9 cellular contexts compared by ENCODE assay signal in the genomic region with DNA sequence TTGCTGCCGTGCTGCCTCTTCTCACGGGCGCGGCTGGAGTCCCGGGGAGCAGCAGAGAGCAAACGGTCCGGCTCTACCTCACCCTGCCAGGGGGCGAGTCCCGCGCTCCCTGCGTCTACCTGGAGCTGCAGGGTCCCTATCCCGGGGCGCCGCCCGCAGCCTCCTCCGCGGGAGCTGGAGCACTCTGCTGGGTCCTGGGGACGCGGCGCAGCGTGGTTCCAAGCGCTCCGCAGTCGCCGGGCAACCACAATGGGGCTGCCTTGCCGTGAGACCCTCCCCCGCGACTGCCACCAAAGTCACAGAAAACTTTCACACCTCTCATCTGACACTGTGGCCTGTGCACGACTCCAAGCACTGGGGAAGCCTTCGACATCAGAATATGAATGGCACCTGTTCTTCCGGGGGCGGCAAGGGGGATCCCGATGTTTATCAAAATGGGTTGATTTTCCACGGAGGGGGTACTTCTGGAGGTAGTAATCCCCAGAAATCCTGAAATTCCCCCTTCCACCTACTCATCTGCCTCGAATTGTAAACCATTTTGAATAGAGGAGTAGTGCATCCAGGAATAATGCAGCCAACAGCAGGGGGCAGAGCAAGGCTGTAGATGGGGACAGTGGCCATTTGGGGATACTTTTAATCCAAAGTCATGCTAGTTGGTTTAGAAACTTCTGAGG. TPM values are rescaled to one million over a fixed set of nuclear protein-coding genes. Genes with fewer than 3 reads are reported as not detected.
DNase-seq lines count a peak whose midpoint lies in the region; ATAC-seq, FAIRE-seq and TF ChIP-seq lines count a peak whose summit lies in the region.
"Had no signal": no experiment of that assay in that cellular context is flagged by ENCODE, and none has a peak within 500 bp of the region (broad histone marks: within the 10 kb centered on the region; RNA-seq: fewer than 3 reads in every experiment).

A gene (minus strand): TSS at position 186 of the 674 bp plus-strand sequence. CDS start 17,542 bp downstream, outside the sequence.

- H3K4me3 Mint-ChIP-seq in CD8-positive, alpha-beta T cell: peak within 1 kb of the TSS; percentile 83

- ATAC-seq in CD8-positive, alpha-beta T cell: peak; percentile 39
- ATAC-seq in GM19351 (IDR thresholded peaks at IDR 0.05; ENCODE audit: unreplicated experiment): peak; percentile 41
- peak; percentile 40 for ATAC-seq in HG03280 (IDR thresholded peaks at IDR 0.05; ENCODE audit: unreplicated experiment)
- ATAC-seq in K562: peak; percentile 84

- H3K36me3 Mint-ChIP-seq in CD8-positive, alpha-beta T cell: no peaks in the 10 kb centered on the region

- peak; percentile 48 for FAIRE-seq in K562 (lab: Jason Lieb, UNC)

- H3K9ac ChIP-seq in K562 (ENCODE audit: insufficient read depth in 1 of 2, low read depth in 2 of 2, low read length in 2 of 2) (no peak within 1 kb of the TSS), iPS-20b (ENCODE audit: low read depth, low read length) (no peak within 1 kb of the TSS; the same call in 1 of the 2 replicates), smooth muscle cell (ENCODE audit: low read depth) (no peak within 1 kb of the TSS)

- peak within 1 kb of the TSS; percentile 86 for H3K27ac Mint-ChIP-seq in CD8-positive, alpha-beta T cell

- POLR2A ChIA-PET in CD8-positive, alpha-beta T cell (lab: Charles Lee): interaction anchor here (1.9 kb wide), 1 partner anchor 54 kb away, joined by 9 read pairs; no protein-coding TSS in a partner anchor
- POLR2A ChIA-PET in K562 (lab: Yijun Ruan, JAX): no interaction called here

- in situ Hi-C loops in K562 (cut with MboI): no loop called here

- H3K4me2 ChIP-seq in K562 (ENCODE audit: insufficient read depth, low read length) (no peak within 1 kb of the TSS), smooth muscle cell (peak within 1 kb of the TSS; percentile 95)

- no peaks in the 10 kb centered on the region for H3K9me1 ChIP-seq in K562 (ENCODE audit: control insufficient read depth, insufficient read depth, low read length)

- no peaks in the 10 kb centered on the region for H3K36me3 ChIP-seq in CD8-positive, alpha-beta T cell (ENCODE audit: insufficient read depth, low read length)
- H3K36me3 ChIP-seq in K562 (ENCODE audit: control insufficient read depth, insufficient read depth, low read length) (no peaks in the 10 kb centered on the region), iPS-20b (ENCODE audit: insufficient read depth, low read depth, low read length) (no peaks in the 10 kb centered on the region), smooth muscle cell (ENCODE audit: low read depth) (no peaks in the 10 kb centered on the region)
- H3K36me3 ChIP-seq: SJCRH30 had no signal

- TF ChIP-seq CTCF in CD8-positive, alpha-beta T cell (IDR thresholded peaks at IDR 0.05): peak; percentile 29
- TF ChIP-seq CTCF in K562 (IDR thresholded peaks at IDR 0.05 in 2 of 3, conservative IDR thresholded peaks at IDR 0.05 in 1 of 3; ENCODE audit: insufficient read depth in 2 of 3, low read depth in 1 of 3, low read length in 3 of 3) (peak; percentile 39 to 46 (median 44); a peak in 4 of 6 replicates), smooth muscle cell (IDR thresholded peaks at IDR 0.05; ENCODE audit: borderline replicate concordance, insufficient read depth, poor library complexity, severe bottlenecking) (peak; percentile 55)

- H3K27me3 Mint-ChIP-seq in CD8-positive, alpha-beta T cell (ENCODE audit: low read depth): peaks cover 7% of the 10 kb centered on the region

- H2AFZ ChIP-seq in K562 (ENCODE audit: low read depth, low read length) (no peak within 1 kb of the TSS), smooth muscle cell (ENCODE audit: low read depth) (peak within 1 kb of the TSS; percentile 69)

- CTCF ChIA-PET in CD8-positive, alpha-beta T cell (lab: Charles Lee): interaction anchor here (0.8 to 2.2 kb wide), 3 partner anchors 53 to 393 kb away, joined by 3 to 11 read pairs (median 3); no protein-coding TSS in a partner anchor
- CTCF ChIA-PET in K562 (lab: Yijun Ruan, JAX; ENCODE audit: low intra/inter-chr PET ratio): interaction anchor here (1.3 kb wide), 1 partner anchor 53 kb away, joined by 4 read pairs; no protein-coding TSS in a partner anchor

- WGBS in K562 (ENCODE audit: insufficient coverage, low coverage, missing lambda C conversion rate): 10% methylated on average over 24 of the region's 35 CpGs
- WGBS in smooth muscle cell (ENCODE audit: low lambda C conversion rate): 5% methylated on average over 35 of the region's 35 CpGs

- no peak for TF ChIP-seq POLR2A in K562 (conservative IDR thresholded peaks at IDR 0.05)

- peak in 5 of 7 experiments; percentile 10 to 58 (median 28) for DNase-seq in CD8-positive, alpha-beta T cell
- DNase-seq in NCI-H82 (lab: John Stamatoyannopoulos, UW) (peak; percentile 66), K562 (ENCODE audit: extremely low read depth in 1 of 4, low spot score in 3 of 4) (peak in 2 of 4 experiments; percentile 9 to 16), smooth muscle cell (lab: John Stamatoyannopoulos, UW; ENCODE audit: unreplicated experiment) (no peak), KG1 (lab: John Stamatoyannopoulos, UW) (no peak)

- TF ChIP-seq RAD21 in K562 (CRISPR knock-in tag; conservative IDR thresholded peaks at IDR 0.05 in 1 of 2, IDR thresholded peaks at IDR 0.05 in 1 of 2): peak; percentile 16 to 35; a peak in 2 of 4 replicates

- H3K9me3 ChIP-seq in CD8-positive, alpha-beta T cell (ENCODE audit: low read length): no peaks in the 10 kb centered on the region
- H3K9me3 ChIP-seq in K562 (replicated peaks; ENCODE audit: control insufficient read depth, insufficient read depth, low read depth, low read length) (no peaks in the 10 kb centered on the region), iPS-20b (ENCODE audit: insufficient read depth, low read depth, low read length) (no peaks in the 10 kb centered on the region), smooth muscle cell (replicated peaks; ENCODE audit: low read depth) (no peaks in the 10 kb centered on the region)
- H3K9me3 ChIP-seq: SJCRH30 had no signal

- H3K4me1 ChIP-seq in CD8-positive, alpha-beta T cell (ENCODE audit: insufficient read depth, low read length): peaks cover 19% of the 10 kb centered on the region
- H3K4me1 ChIP-seq in K562 (replicated peaks in 1 of 2; ENCODE audit: control insufficient read depth in 2 of 2, insufficient read depth in 2 of 2, low read length in 2 of 2): peaks cover 0 to 5% of the 10 kb centered on the region in 2 experiments; a peak in 1 of 5 replicates
- peaks cover 10% of the 10 kb centered on the region; the same call in 1 of the 2 replicates for H3K4me1 ChIP-seq in iPS-20b (ENCODE audit: insufficient read depth, low read length)
- H3K4me1 ChIP-seq in smooth muscle cell (ENCODE audit: low read depth): no peaks in the 10 kb centered on the region
- H3K4me1 ChIP-seq: SJCRH30 had no signal

- H4K20me1 ChIP-seq in K562 (replicated peaks; ENCODE audit: control insufficient read depth, insufficient read depth, low read length): no peaks in the 10 kb centered on the region
- H4K20me1 ChIP-seq in smooth muscle cell (ENCODE audit: low read depth): no peaks in the 10 kb centered on the region

- no peaks in the 10 kb centered on the region for H3K9me3 Mint-ChIP-seq in CD8-positive, alpha-beta T cell

- peaks cover 19% of the 10 kb centered on the region for H3K4me1 Mint-ChIP-seq in CD8-positive, alpha-beta T cell (ENCODE audit: low read depth)

- H3K27me3 ChIP-seq in CD8-positive, alpha-beta T cell (ENCODE audit: insufficient read depth, low read length): no peaks in the 10 kb centered on the region
- H3K27me3 ChIP-seq in K562 (ENCODE audit: control insufficient read depth in 2 of 2, insufficient read depth in 2 of 2, low read length in 2 of 2) (no peaks in the 10 kb centered on the region), iPS-20b (ENCODE audit: insufficient read depth, low read length) (peaks cover 24% of the 10 kb centered on the region), smooth muscle cell (ENCODE audit: low read depth) (peaks cover 43% of the 10 kb centered on the region)
- H3K27me3 ChIP-seq: SJCRH30 had no signal

- TF ChIP-seq EP300 in K562 (IDR thresholded peaks at IDR 0.05; ENCODE audit: low read length): no peak

- no TSS peak for BruUV-seq in K562 (replicated peaks; lab: Mats Ljungman, UMichigan)

- H3K79me2 ChIP-seq in K562 (ENCODE audit: control insufficient read depth, insufficient read depth, low read length) (no peaks in the 10 kb centered on the region), smooth muscle cell (ENCODE audit: low read depth) (no peaks in the 10 kb centered on the region)

- intact Hi-C loops in CD8-positive, alpha-beta T cell (cut with DNase I, micrococcal nuclease): loop anchor here in 1 of 2 experiments (1.0 to 5.0 kb wide), 4 partner anchors 39 to 214 kb away; no protein-coding TSS in a partner anchor
- intact Hi-C loops in K562 (cut with micrococcal nuclease): loop anchor here (2.0 to 10.0 kb wide), 2 partner anchors 53 to 139 kb away; no protein-coding TSS in a partner anchor

- H3K4me3 ChIP-seq in CD8-positive, alpha-beta T cell (ENCODE audit: low read depth, low read length): peak within 1 kb of the TSS; percentile 53
- H3K4me3 ChIP-seq in K562: no peak within 1 kb of the TSS
- peak within 1 kb of the TSS; percentile 73 for H3K4me3 ChIP-seq in iPS-20b (ENCODE audit: low read length)
- H3K4me3 ChIP-seq in smooth muscle cell: peak within 1 kb of the TSS; percentile 47
- H3K4me3 ChIP-seq: SJCRH30 had no signal

- H3F3A ChIP-seq in smooth muscle cell (ENCODE audit: low read depth): no peaks in the 10 kb centered on the region

- peak within 1 kb of the TSS; percentile 46 for H3K27ac ChIP-seq in CD8-positive, alpha-beta T cell (ENCODE audit: low read depth, low read length)
- no peak within 1 kb of the TSS for H3K27ac ChIP-seq in K562 (ENCODE audit: extremely low read depth, low read depth, low read length)
- H3K27ac ChIP-seq in iPS-20b (ENCODE audit: low read length): no peak within 1 kb of the TSS
- H3K27ac ChIP-seq in smooth muscle cell (ENCODE audit: low read depth): no peak within 1 kb of the TSS
- H3K27ac ChIP-seq: SJCRH30 had no signal

RNA-seq across cellular contexts. Expression of the gene that starts here (rescaled TPM):
- total RNA-seq in CD8-positive, alpha-beta T cell: 1 to 10 TPM; 5.5 to 8.8 TPM
- total RNA-seq in K562 (2011; cell fraction: chromatin; rRNA removed; ENCODE audit: low replicate concordance): not detected in 2 replicates
- not detected in 2 replicates for total RNA-seq in K562 (2011; cell fraction: nucleolus; rRNA removed)
- total RNA-seq in K562 (2011; cell fraction: nucleoplasm; rRNA removed): not detected in 2 replicates
- total RNA-seq in K562 (2014; rRNA removed): not detected in 2 replicates
- not detected in 2 replicates for total RNA-seq in K562 (2014; rRNA removed; fragmentation: Illumina TruSeq; extraction: Trizol)
- total RNA-seq in K562 (2015; rRNA removed; fragmentation: Illumina TruSeq; extraction: Trizol): not detected in 2 replicates
- not detected in 2 replicates for total RNA-seq in K562 (2021)
- not detected in 2 replicates for polyA plus RNA-seq in K562 (2011; rRNA removed)
- not detected in 2 replicates for polyA plus RNA-seq in K562 (2011; cell fraction: cytosol; rRNA removed)
- not detected in 2 replicates for polyA plus RNA-seq in K562 (2011; cell fraction: nucleus; rRNA removed)
- polyA plus RNA-seq in K562 (2012): not detected in 2 replicates
- not detected in 2 replicates for polyA plus RNA-seq in K562 (2014; fragmentation: Illumina TruSeq; extraction: Trizol)
- not detected for polyA plus RNA-seq in K562 (2014; fragmentation: Nextera tagmentation; extraction: Ambion mirVana)
- polyA plus RNA-seq in K562 (2014; rRNA removed): not detected in 2 replicates
- polyA minus RNA-seq in K562 (2011; rRNA and poly(A)+ RNA removed): not detected in 2 replicates
- polyA minus RNA-seq in K562 (2011; cell fraction: cytosol; rRNA and poly(A)+ RNA removed): not detected in 2 replicates
- polyA minus RNA-seq in K562 (2011; cell fraction: nucleus; rRNA and poly(A)+ RNA removed): not detected in 2 replicates
- not detected in 2 replicates for total RNA-seq in smooth muscle cell
- not detected in 2 replicates for polyA plus RNA-seq in smooth muscle cell
- total RNA-seq: SJCRH30 had no signal

Comparison
In these comparisons a context has a peak if more than half of its experiments do, and no peak if none do; other contexts are left out.
1. Peak in ATAC-seq in K562; RNA of the gene not detected or under 1 TPM.
2. DNase-seq: peak in CD8-positive, alpha-beta T cell (5 of 7) and NCI-H82 (single experiment); none in smooth muscle cell (single experiment) and KG1 (single experiment).
3. Peak in every context shown above with its lines, with median percentiles within 50 percentile points of each other: ATAC-seq and CTCF ChIP-seq.